Comparison of ENCODE assay signal across 8 cellular contexts in genomic region chr19:52637718-52638585, GRCh38. TPM values are rescaled to one million over a fixed set of nuclear protein-coding genes. Genes with fewer than 3 reads are reported as not detected.
A peak's percentile ranks its signal among the peaks of the same experiment; 100 is the strongest.
DNase-seq lines count a peak whose midpoint lies in the region; ATAC-seq lines count a peak whose summit lies in the region.

Gene ZNF83, minus strand, starts transcription at chr19:52638355.

- peaks cover 13% of the 10 kb centered on the region for H3K4me1 ChIP-seq in neuron (ENCODE audit: insufficient read depth, low read length)

- H3K36me3 ChIP-seq in neuron (ENCODE audit: insufficient read depth, low read length), result peaks cover 2% of the 10 kb centered on the region

- peak within 1 kb of the TSS; percentile 48 for H2AFZ ChIP-seq in neuron (ENCODE audit: low read depth, low read length)

- H3K9me3 ChIP-seq in neuron (ENCODE audit: low read length), result no peaks in the 10 kb centered on the region

- H3K4me3 ChIP-seq in neuron (ENCODE audit: low read length), result peak within 1 kb of the TSS; percentile 75

- no peaks in the 10 kb centered on the region for H3K27me3 ChIP-seq in neuron (ENCODE audit: insufficient read depth, low read length)

- DNase-seq in DMS53 (lab: John Stamatoyannopoulos, UW) (peak; percentile 97), LHCN-M2 (ENCODE audit: low read depth) (peak; percentile 89), SHP77 treated with DMSO at 0.1 percent for 48 hours (lab: John Stamatoyannopoulos, UW) (peak; percentile 44), foreskin melanocyte (peak; percentile 78), stromal cell of bone marrow (ENCODE audit: low read depth) (peak; percentile 93)
- DNase-seq in activated gamma-delta T cell treated with anti-CD3 and anti-CD28 coated beads, Interleukin-2, amount 50 U/mL, for 16 hours (ENCODE audit: low read depth), result peak; percentile 87

- peak; percentile 86 for ATAC-seq in GM21825 (IDR thresholded peaks at IDR 0.05; ENCODE audit: unreplicated experiment)

RNA-seq across cellular contexts. Expression of gene ZNF83, which starts in this region (rescaled TPM):
- 46.2 and 59.2 TPM in 2 replicates for total RNA-seq in LHCN-M2 (2014; rRNA removed)
- 11.2 TPM for polyA plus RNA-seq in LHCN-M2 (2012)

Comparison
In these comparisons a context has a peak if more than half of its experiments do, and no peak if none do; other contexts are left out.
1. Peak in every context shown above with its lines: DNase-seq, ATAC-seq and H3K4me3 ChIP-seq.
2. DNase-seq: peak in every context shown above with its lines; median percentile 97 in DMS53; 93 in stromal cell of bone marrow; 89 in LHCN-M2; 87 in activated gamma-delta T cell treated with anti-CD3 and anti-CD28 coated beads, Interleukin-2, amount 50 U/mL, for 16 hours; 78 in foreskin melanocyte; 44 in SHP77 treated with DMSO at 0.1 percent for 48 hours.